8 cellular contexts compared by ENCODE assay signal in genomic region chr9:89405832-89406231, GRCh38.
A peak's percentile ranks its signal among the peaks of the same experiment; 100 is the strongest.
DNase-seq lines count a peak whose midpoint lies in the region; ATAC-seq and TF ChIP-seq lines count a peak whose summit lies in the region.

No MANE protein-coding gene starts in this region.

- CTCF ChIA-PET in activated CD8-positive, alpha-beta T cell treated with anti-CD3 and anti-CD28 coated beads, Interleukin-2, amount 10 ng/mL, durations not matched to agents 7 days and 5 days (lab: Charles Lee) = interaction anchor here (4.0 kb wide), 1 partner anchor 143 kb away, joined by 16 read pairs; no protein-coding TSS in a partner anchor

- ATAC-seq in GM18868 (IDR thresholded peaks at IDR 0.05; ENCODE audit: unreplicated experiment) (peak; percentile 53), HG02678 (IDR thresholded peaks at IDR 0.05; ENCODE audit: unreplicated experiment) (peak; percentile 57)
- no peak for ATAC-seq in activated CD8-positive, alpha-beta T cell treated with anti-CD3 and anti-CD28 coated beads, Interleukin-2, amount 10 ng/mL, durations not matched to agents 7 days and 5 days

- TF ChIP-seq CTCF in neural crest cell (conservative IDR thresholded peaks at IDR 0.05) = no peak

- POLR2A ChIA-PET in activated CD8-positive, alpha-beta T cell treated with anti-CD3 and anti-CD28 coated beads, Interleukin-2, amount 10 ng/mL, durations not matched to agents 7 days and 5 days (lab: Charles Lee) = interaction anchor here (0.5 to 1.3 kb wide), 3 partner anchors 18 to 117 kb away, joined by 3 to 4 read pairs (median 3); no protein-coding TSS in a partner anchor

- peak overlapping the region; percentile 31 for H3K4me3 Mint-ChIP-seq in activated CD8-positive, alpha-beta T cell treated with anti-CD3 and anti-CD28 coated beads, Interleukin-2, amount 10 ng/mL, durations not matched to agents 7 days and 5 days
- H3K4me3 Mint-ChIP-seq in neural crest cell = no peak overlapping the region

- no peaks in the 10 kb centered on the region for H3K9me3 Mint-ChIP-seq in activated CD8-positive, alpha-beta T cell treated with anti-CD3 and anti-CD28 coated beads, Interleukin-2, amount 10 ng/mL, durations not matched to agents 7 days and 5 days (ENCODE audit: insufficient read depth)
- H3K9me3 Mint-ChIP-seq in neural crest cell = peaks cover 4% of the 10 kb centered on the region

- peaks cover 87% of the 10 kb centered on the region for H3K4me1 Mint-ChIP-seq in activated CD8-positive, alpha-beta T cell treated with anti-CD3 and anti-CD28 coated beads, Interleukin-2, amount 10 ng/mL, durations not matched to agents 7 days and 5 days (ENCODE audit: low read depth)
- no peaks in the 10 kb centered on the region for H3K4me1 Mint-ChIP-seq in neural crest cell

- no peaks in the 10 kb centered on the region for H3K27me3 Mint-ChIP-seq in activated CD8-positive, alpha-beta T cell treated with anti-CD3 and anti-CD28 coated beads, Interleukin-2, amount 10 ng/mL, durations not matched to agents 7 days and 5 days (ENCODE audit: low read depth)
- H3K27me3 Mint-ChIP-seq in neural crest cell (ENCODE audit: low read depth) = peaks cover 76% of the 10 kb centered on the region

- peak overlapping the region; percentile 75 for H3K27ac Mint-ChIP-seq in activated CD8-positive, alpha-beta T cell treated with anti-CD3 and anti-CD28 coated beads, Interleukin-2, amount 10 ng/mL, durations not matched to agents 7 days and 5 days
- peak overlapping the region; percentile 78 for H3K27ac Mint-ChIP-seq in neural crest cell (ENCODE audit: unreplicated experiment)

- H3K36me3 Mint-ChIP-seq in activated CD8-positive, alpha-beta T cell treated with anti-CD3 and anti-CD28 coated beads, Interleukin-2, amount 10 ng/mL, durations not matched to agents 7 days and 5 days (ENCODE audit: low read depth) = peaks cover 89% of the 10 kb centered on the region
- peaks cover 24% of the 10 kb centered on the region for H3K36me3 Mint-ChIP-seq in neural crest cell (ENCODE audit: low read depth)

- no peak for DNase-seq in activated CD8-positive, alpha-beta T cell treated with anti-CD3 and anti-CD28 coated beads, Interleukin-2, amount 10 ng/mL, durations not matched to agents 7 days and 5 days
- DNase-seq in neural crest cell (ENCODE audit: low read depth, low spot score) (no peak), NCI-H510A (lab: John Stamatoyannopoulos, UW) (no peak), NCI-H1436 treated with DMSO at 0.1 percent for 48 hours (lab: John Stamatoyannopoulos, UW) (no peak), NCI-H2107 (lab: John Stamatoyannopoulos, UW) (no peak), epidermal melanocyte (ENCODE audit: insufficient read length, low spot score) (no peak)
